17 cellular contexts compared by ENCODE assay signal in the genomic region with DNA sequence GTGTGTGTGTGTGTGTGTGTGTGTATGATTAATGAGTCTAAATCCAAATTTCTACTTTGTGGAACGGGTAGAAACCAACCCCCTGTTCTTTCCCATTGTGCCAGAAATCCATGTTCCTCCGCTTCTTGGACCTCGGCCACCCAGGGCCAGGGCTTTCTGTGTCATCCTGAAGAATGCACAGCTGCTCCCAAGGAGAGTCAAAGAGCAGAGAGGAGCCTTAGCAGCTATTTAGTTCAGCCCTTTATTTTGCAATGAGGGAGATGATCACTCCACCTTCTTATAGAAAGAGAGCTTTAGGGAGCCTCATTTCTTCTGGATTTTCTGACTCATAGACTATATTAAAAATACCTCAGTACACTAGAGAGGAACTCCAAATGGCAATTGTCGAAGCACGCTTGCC.
DNase-seq lines count a peak whose midpoint lies in the region; ATAC-seq and TF ChIP-seq lines count a peak whose summit lies in the region.
"Had no signal": no experiment of that assay in that cellular context is flagged by ENCODE, and none has a peak within 500 bp of the region (broad histone marks: within the 10 kb centered on the region; RNA-seq: fewer than 3 reads in every experiment).

No MANE protein-coding gene starts in this region.

- no peak for TF ChIP-seq POLR2A in transverse colon (IDR thresholded peaks at IDR 0.05)

- no peak for TF ChIP-seq EP300 in transverse colon (IDR thresholded peaks at IDR 0.05; ENCODE audit: low read depth)

- no peak overlapping the region for H3K27ac Mint-ChIP-seq in natural killer cell
- H3K27ac Mint-ChIP-seq: activated T-helper 2 cell treated with anti-CD3 and anti-CD28 coated beads, Interferon-gamma antibody, Interleukin-2, Interleukin-4, amounts not matched to agents 10 μg/mL and 5 μg/mL and 100 μg/mL, durations not matched to agents 14 hours and 24 hours and 36 hours; H9; stimulated activated naive CD8-positive, alpha-beta T cell treated with anti-CD3 and anti-CD28 coated beads, Interleukin-15, amount 100 ng/mL, for 72 hours had no signal

- H3K27me3 Mint-ChIP-seq in natural killer cell (ENCODE audit: low read depth in 2 of 2): peaks cover 26 to 30% of the 10 kb centered on the region in 2 donors

- no peaks in the 10 kb centered on the region for H3K9me3 Mint-ChIP-seq in natural killer cell

- ATAC-seq in GM19351 (IDR thresholded peaks at IDR 0.05; ENCODE audit: unreplicated experiment) (no peak), natural killer cell (no peak)
- ATAC-seq: left cardiac atrium; mucosa of descending colon; stimulated activated naive CD8-positive, alpha-beta T cell treated with anti-CD3 and anti-CD28 coated beads, Interleukin-15, amount 100 ng/mL, for 72 hours had no signal

- WGBS in transverse colon (ENCODE audit: low coverage in 1 of 2), 2 donors: 75% methylated on average over 5 of the region's 5 CpGs; no CpG with 5 or more reads in 1 of the 2 donors

- peak; percentile 78 for DNase-seq in GM04503 (ENCODE audit: low read depth)
- DNase-seq in T1000 (lab: John Stamatoyannopoulos, UW): peak; percentile 22
- DNase-seq in fibroblast of peridontal ligament (ENCODE audit: extremely low read depth): peak; percentile 81
- peak; percentile 53 for DNase-seq in stromal cell of bone marrow (ENCODE audit: low read depth)
- no peak for DNase-seq in transverse colon
- no peak for DNase-seq in natural killer cell
- DNase-seq: amniotic stem cell; DMS79; erythroblast; H9; left cardiac atrium; mucosa of descending colon; PC-9; stimulated activated naive CD8-positive, alpha-beta T cell treated with anti-CD3 and anti-CD28 coated beads, Interleukin-15, amount 100 ng/mL, for 72 hours had no signal

- H3K4me3 ChIP-seq in transverse colon: no peak overlapping the region
- H3K4me3 ChIP-seq: mucosa of descending colon, PC-9 had no signal

- H3K4me1 ChIP-seq in transverse colon: no peaks in the 10 kb centered on the region
- H3K4me1 ChIP-seq: parathyroid adenoma had no signal

- intact Hi-C loops in transverse colon (cut with DNase I; ENCODE audit: low total_unique reads) (no loop called here), natural killer cell (cut with micrococcal nuclease) (no loop called here)

- no peaks in the 10 kb centered on the region for H3K4me1 Mint-ChIP-seq in natural killer cell
- H3K4me1 Mint-ChIP-seq: stimulated activated naive CD8-positive, alpha-beta T cell treated with anti-CD3 and anti-CD28 coated beads, Interleukin-15, amount 100 ng/mL, for 72 hours had no signal

- H3K36me3 Mint-ChIP-seq in natural killer cell: no peaks in the 10 kb centered on the region

- H3K4me3 Mint-ChIP-seq in natural killer cell: no peak overlapping the region
- H3K4me3 Mint-ChIP-seq: H9; stimulated activated naive CD8-positive, alpha-beta T cell treated with anti-CD3 and anti-CD28 coated beads, Interleukin-15, amount 100 ng/mL, for 72 hours had no signal

- TF ChIP-seq CTCF in transverse colon (IDR thresholded peaks at IDR 0.05) (no peak), natural killer cell (IDR thresholded peaks at IDR 0.05) (no peak)

- no peaks in the 10 kb centered on the region for H3K27me3 ChIP-seq in transverse colon

- no peak overlapping the region for H3K27ac ChIP-seq in transverse colon
- H3K27ac ChIP-seq: parathyroid adenoma, PC-9 had no signal

- in situ Hi-C loops in transverse colon (cut with MboI; ENCODE audit: low pct_ligation_motif_present in 1 of 4, low pct_unique_long_range_greater_than_20kb in 1 of 4, low sequenced_read_pairs in 3 of 4): no loop called here

- no peaks in the 10 kb centered on the region for H3K36me3 ChIP-seq in transverse colon

- no peaks in the 10 kb centered on the region for H3K9me3 ChIP-seq in transverse colon
- H3K9me3 ChIP-seq: mucosa of descending colon had no signal

Comparison
In these comparisons a context has a peak if more than half of its experiments do, and no peak if none do; other contexts are left out.
1. DNase-seq: peak in GM04503 (single experiment), T1000 (single experiment), fibroblast of peridontal ligament (single experiment) and stromal cell of bone marrow (single experiment); none in transverse colon (single experiment) and natural killer cell (single experiment).